34 cellular contexts compared by ENCODE assay signal in the genomic region with DNA sequence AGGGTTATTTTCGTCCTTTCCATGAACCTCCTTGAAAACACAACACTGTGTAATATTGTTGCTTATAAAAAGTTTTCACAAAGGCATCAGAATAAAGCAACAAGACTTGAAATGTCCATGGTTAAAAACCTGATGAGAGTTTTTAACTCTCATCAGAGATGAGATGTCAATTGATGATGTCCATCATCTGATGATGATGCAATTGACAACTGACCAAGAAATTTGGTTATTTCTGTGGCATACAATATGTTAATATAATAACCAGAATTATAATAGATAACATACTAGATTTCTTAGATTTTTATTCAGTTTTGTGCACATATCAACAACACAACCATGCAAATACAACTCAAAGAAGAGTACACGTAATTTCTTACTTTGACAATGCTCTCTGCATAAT.
"Had no signal": no experiment of that assay in that cellular context is flagged by ENCODE, and none has a peak within 500 bp of the region (broad histone marks: within the 10 kb centered on the region; RNA-seq: fewer than 3 reads in every experiment).

No MANE protein-coding gene starts in this region.

- H3K4me3 ChIP-seq: MG63 had no signal

- DNase-seq: Karpas-422, Kasumi-1, MG63, MM.1S, MV-4-11, NCI-H1048, NCI-H1092, NCI-H1092 treated with DMSO at 0.1 percent for 48 hours, NCI-H1105, NCI-H1105 treated with DMSO at 0.1 percent for 48 hours, NCI-H1417, NCI-H1417 treated with DMSO at 0.1 percent for 48 hours, NCI-H1436, NCI-H1436 treated with DMSO at 0.1 percent for 48 hours, NCI-H146, NCI-H1694, NCI-H1694 treated with DMSO at 0.1 percent for 48 hours, NCI-H187, NCI-H187 treated with DMSO at 0.1 percent for 48 hours, NCI-H1930, NCI-H2029, NCI-H2029 treated with DMSO at 0.1 percent for 48 hours, NCI-H2081, NCI-H2081 treated with DMSO at 0.1 percent for 48 hours, NCI-H2107, NCI-H2171, NCI-H2171 treated with DMSO at 0.1 percent for 48 hours, NCI-H2227 treated with DMSO at 0.1 percent for 48 hours, NCI-H226, NCI-H345, NCI-H446, NCI-H446 treated with DMSO at 0.1 percent for 48 hours, NCI-H510A, NCI-H510A treated with DMSO at 0.1 percent for 48 hours had no signal

- H3K27me3 ChIP-seq: MG63 had no signal

- H3K36me3 ChIP-seq: MG63 had no signal

- H3K9me3 ChIP-seq: MG63 had no signal
